In genomic region chr17:77118251-77118928, GRCh38 we compare ENCODE assay signal across 15 cellular contexts. TPM values are rescaled to one million over a fixed set of nuclear protein-coding genes. Genes with fewer than 3 reads are reported as not detected.
DNase-seq lines count a peak whose midpoint lies in the region; ATAC-seq, FAIRE-seq and TF ChIP-seq lines count a peak whose summit lies in the region.
"Had no signal": no experiment of that assay in that cellular context is flagged by ENCODE, and none has a peak within 500 bp of the region (broad histone marks: within the 10 kb centered on the region; RNA-seq: fewer than 3 reads in every experiment).

No MANE protein-coding gene starts in this region.

- H3K27ac ChIP-seq in hepatocyte (peak overlapping the region; percentile 16), psoas muscle (peak overlapping the region; percentile 72), SJCRH30 (no peak overlapping the region)
- H3K27ac ChIP-seq: pancreas had no signal

- H2AFZ ChIP-seq in hepatocyte, result no peak overlapping the region

- peak; percentile 92 for FAIRE-seq in G401.6 (lab: Jason Lieb, UNC)
- FAIRE-seq: A549, pancreas had no signal

- DNase-seq in cardiac fibroblast (ENCODE audit: low read depth in 2 of 2), result peak; percentile 54 to 68
- no peak for DNase-seq in hepatocyte (ENCODE audit: low spot score)
- peak in 1 of 2 donors; percentile 15 for DNase-seq in psoas muscle
- no peak for DNase-seq in SIG-M5 treated with dmso at 0.1 percent for 504 hours (lab: John Stamatoyannopoulos, UW; ENCODE audit: unreplicated experiment)
- DNase-seq in SJCRH30, result no peak
- DNase-seq: activated CD4-positive, alpha-beta memory T cell treated with anti-CD3 and anti-CD28 coated beads for 36 hours; amniotic stem cell; CD8-positive, alpha-beta T cell; NCI-H1048; pancreas; stimulated activated CD4-positive, alpha-beta T cell treated with anti-CD3 and anti-CD28 coated beads, Interleukin-2, amount 100 ng/mL, for 24 hours had no signal

- no peak overlapping the region for H3K4me2 ChIP-seq in hepatocyte
- H3K4me2 ChIP-seq: A549 had no signal

- 76% methylated on average over 18 of the region's 18 CpGs for WGBS in hepatocyte (ENCODE audit: low lambda C conversion rate, missing lambda C conversion rate)
- 68 to 74% (median 71%) methylated on average over 18 of the region's 18 CpGs for WGBS in psoas muscle, 3 donors

- H3K27me3 ChIP-seq in hepatocyte (no peaks in the 10 kb centered on the region), psoas muscle (ENCODE audit: insufficient read depth in 3 of 3, low read length in 2 of 3) (no peaks in the 10 kb centered on the region), SJCRH30 (no peaks in the 10 kb centered on the region)
- H3K27me3 ChIP-seq: pancreas had no signal

- no peaks in the 10 kb centered on the region for H4K20me1 ChIP-seq in hepatocyte (ENCODE audit: insufficient read depth, poor library complexity, severe bottlenecking)

- H3K79me2 ChIP-seq in hepatocyte, result no peaks in the 10 kb centered on the region

- H3K4me1 ChIP-seq in hepatocyte (ENCODE audit: insufficient read depth), result peaks cover 27% of the 10 kb centered on the region
- peaks cover 25% of the 10 kb centered on the region for H3K4me1 ChIP-seq in psoas muscle
- H3K4me1 ChIP-seq in SJCRH30, result peaks cover 6% of the 10 kb centered on the region; the same call in 1 of the 2 replicates

- TF ChIP-seq CTCF in cardiac fibroblast (IDR thresholded peaks at IDR 0.05; ENCODE audit: low read depth, low read length), result no peak
- TF ChIP-seq CTCF in hepatocyte (IDR thresholded peaks at IDR 0.05; ENCODE audit: poor library complexity), result no peak
- TF ChIP-seq CTCF in psoas muscle (IDR thresholded peaks at IDR 0.05), result no peak

- H3K36me3 ChIP-seq in hepatocyte (replicated peaks; ENCODE audit: insufficient read depth, low read depth) (no peaks in the 10 kb centered on the region), psoas muscle (ENCODE audit: insufficient read depth in 1 of 2, low read depth in 1 of 2) (no peaks in the 10 kb centered on the region), SJCRH30 (no peaks in the 10 kb centered on the region)
- H3K36me3 ChIP-seq: pancreas had no signal

- H3K9me3 ChIP-seq in hepatocyte (ENCODE audit: low read depth), result no peaks in the 10 kb centered on the region
- no peaks in the 10 kb centered on the region for H3K9me3 ChIP-seq in psoas muscle
- H3K9me3 ChIP-seq in SJCRH30 (replicated peaks), result no peaks in the 10 kb centered on the region
- H3K9me3 ChIP-seq: A549, pancreas had no signal

- ATAC-seq in psoas muscle (peak in 1 of 4 donors; percentile 38), HG02840 (IDR thresholded peaks at IDR 0.05; ENCODE audit: low FRiP score, unreplicated experiment) (no peak), HG03378 (IDR thresholded peaks at IDR 0.05; ENCODE audit: unreplicated experiment) (no peak)
- ATAC-seq: A549; CD8-positive, alpha-beta T cell; pancreas had no signal

- H3K9me2 ChIP-seq in hepatocyte (replicated peaks; ENCODE audit: insufficient read depth), result no peaks in the 10 kb centered on the region

- intact Hi-C loops in psoas muscle (cut with DNase I), result no loop called here

- H3K4me3 ChIP-seq in cardiac fibroblast (replicated peaks in 1 of 2; ENCODE audit: low read depth in 2 of 2, low read length in 2 of 2), result no peak overlapping the region
- no peak overlapping the region for H3K4me3 ChIP-seq in hepatocyte
- H3K4me3 ChIP-seq in psoas muscle, result no peak overlapping the region
- no peak overlapping the region for H3K4me3 ChIP-seq in SJCRH30
- H3K4me3 ChIP-seq: A549, pancreas had no signal

RNA-seq across cellular contexts. Expression of gene SEC14L1, which starts 22.4 kb away (rescaled TPM):
- 35.3 and 52.9 TPM in 2 replicates for total RNA-seq in hepatocyte
- 70.8 and 71.4 TPM in 2 replicates for polyA plus RNA-seq in hepatocyte
- total RNA-seq in psoas muscle, result 10 to 100 TPM; 68.7 to 98.9 (median 73.0) TPM
- 10 to 100 TPM; 38.6 to 84.2 (median 43.2) TPM for polyA plus RNA-seq in psoas muscle
- total RNA-seq in SJCRH30 (2014; rRNA removed; shearing (Covaris generic)), result 40.7 and 50.0 TPM in 2 replicates

Comparison
In these comparisons a context has a peak if more than half of its experiments do, and no peak if none do; other contexts are left out.
1. DNase-seq: peak in cardiac fibroblast (2 of 2); none in hepatocyte (single experiment), SIG-M5 treated with dmso at 0.1 percent for 504 hours (single experiment) and SJCRH30 (0 of 2).